In the genomic region with DNA sequence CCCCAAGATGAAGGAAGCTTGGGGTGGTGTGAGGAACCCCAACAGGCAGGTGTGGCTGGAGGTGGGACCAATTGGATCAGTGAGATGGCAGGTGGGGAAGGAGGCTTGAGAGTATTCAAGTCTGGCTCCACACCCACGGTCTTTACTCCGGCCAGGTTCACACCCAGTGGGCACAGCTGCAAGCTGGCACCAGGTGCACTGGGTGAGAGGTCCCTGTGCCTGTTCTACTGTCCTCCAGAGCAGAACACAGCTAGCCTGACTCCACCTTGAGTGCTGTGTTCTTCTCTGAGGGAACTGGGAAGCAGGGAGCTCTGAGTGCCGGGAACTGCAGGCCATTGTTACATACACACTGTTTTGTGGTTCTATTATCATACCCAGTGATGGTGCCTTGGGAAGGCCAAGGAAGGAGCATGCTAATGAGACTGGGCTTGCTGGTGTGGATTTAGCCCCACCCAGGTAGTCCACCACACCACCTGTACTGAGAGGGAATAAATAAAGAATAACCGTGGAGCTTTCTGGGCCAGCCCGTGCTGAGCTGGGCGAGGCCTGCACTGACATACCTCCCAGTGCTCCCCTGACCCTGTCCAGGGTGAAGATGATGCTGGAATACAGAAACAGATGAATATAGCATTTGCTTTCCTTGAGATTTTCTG, we compare ENCODE assay signal across 19 cellular contexts.
DNase-seq lines count a peak whose midpoint lies in the region; ATAC-seq and TF ChIP-seq lines count a peak whose summit lies in the region.
"Had no signal": no experiment of that assay in that cellular context is flagged by ENCODE, and none has a peak within 500 bp of the region (broad histone marks: within the 10 kb centered on the region; RNA-seq: fewer than 3 reads in every experiment).

No MANE protein-coding gene starts in this region.

- no peaks in the 10 kb centered on the region for H3K27me3 ChIP-seq in esophagus muscularis mucosa
- no peaks in the 10 kb centered on the region for H3K27me3 ChIP-seq in transverse colon
- H3K27me3 ChIP-seq: BLaER1 had no signal

- H3K36me3 ChIP-seq in esophagus muscularis mucosa, result no peaks in the 10 kb centered on the region
- no peaks in the 10 kb centered on the region for H3K36me3 ChIP-seq in mucosa of descending colon (ENCODE audit: low read depth)
- H3K36me3 ChIP-seq in transverse colon, result no peaks in the 10 kb centered on the region
- H3K36me3 ChIP-seq: BLaER1 had no signal

- intact Hi-C loops in esophagus muscularis mucosa (cut with DNase I) (no loop called here), mucosa of descending colon (cut with DNase I, micrococcal nuclease) (no loop called here), transverse colon (cut with DNase I; ENCODE audit: low total_unique reads) (no loop called here)

- H3K4me3 ChIP-seq in esophagus muscularis mucosa, result no peak overlapping the region
- H3K4me3 ChIP-seq in mucosa of descending colon, result no peak overlapping the region
- H3K4me3 ChIP-seq in transverse colon, result no peak overlapping the region
- H3K4me3 ChIP-seq: BLaER1, GM23248 had no signal

- TF ChIP-seq POLR2A in esophagus muscularis mucosa (IDR thresholded peaks at IDR 0.05; ENCODE audit: low read depth) (no peak), transverse colon (IDR thresholded peaks at IDR 0.05) (no peak)

- H3K4me1 ChIP-seq in esophagus muscularis mucosa, result no peaks in the 10 kb centered on the region
- peaks cover 5% of the 10 kb centered on the region for H3K4me1 ChIP-seq in mucosa of descending colon (ENCODE audit: low read depth)
- peaks cover 0 to 9% (median 4%) of the 10 kb centered on the region in 4 donors for H3K4me1 ChIP-seq in transverse colon
- H3K4me1 ChIP-seq: Caco-2 had no signal

- peak; percentile 70 for ATAC-seq in mucosa of descending colon
- no peak for ATAC-seq in HG03159 (IDR thresholded peaks at IDR 0.05; ENCODE audit: unreplicated experiment)
- no peak for ATAC-seq in GM21423 (IDR thresholded peaks at IDR 0.05; ENCODE audit: unreplicated experiment)
- ATAC-seq: CD8-positive, alpha-beta T cell had no signal

- H3K27ac ChIP-seq in esophagus muscularis mucosa (replicated peaks in 1 of 4) (no peak overlapping the region), transverse colon (peak overlapping the region in 1 of 4 donors; percentile 14)
- H3K27ac ChIP-seq: 22Rv1, BLaER1, C4-2B, GM23248 had no signal

- H3K9me3 ChIP-seq in esophagus muscularis mucosa, result no peaks in the 10 kb centered on the region
- no peaks in the 10 kb centered on the region for H3K9me3 ChIP-seq in mucosa of descending colon
- H3K9me3 ChIP-seq in transverse colon, result no peaks in the 10 kb centered on the region
- H3K9me3 ChIP-seq: Caco-2 had no signal

- 93% methylated on average over 6 of the region's 6 CpGs for WGBS in esophagus muscularis mucosa
- 60 to 71% methylated on average over 1 to 6 of the region's 6 CpGs for WGBS in transverse colon (ENCODE audit: low coverage in 1 of 2), 2 donors

- in situ Hi-C loops in transverse colon (cut with MboI; ENCODE audit: low pct_ligation_motif_present in 1 of 4, low pct_unique_long_range_greater_than_20kb in 1 of 4, low sequenced_read_pairs in 3 of 4), result no loop called here

- TF ChIP-seq CTCF in esophagus muscularis mucosa (IDR thresholded peaks at IDR 0.05), result no peak
- TF ChIP-seq CTCF in mucosa of descending colon (IDR thresholded peaks at IDR 0.05), result no peak
- TF ChIP-seq CTCF in transverse colon (IDR thresholded peaks at IDR 0.05), result no peak

- peak; percentile 43 to 46 for DNase-seq in NCI-H524 (lab: John Stamatoyannopoulos, UW)
- DNase-seq in NCI-H524 treated with DMSO at 0.1 percent for 48 hours (lab: John Stamatoyannopoulos, UW), result no peak
- DNase-seq in esophagus muscularis mucosa (ENCODE audit: extremely low spot score), result peak; percentile 89
- peak in 2 of 3 donors; percentile 57 to 61 for DNase-seq in mucosa of descending colon
- peak; percentile 48 for DNase-seq in transverse colon
- no peak for DNase-seq in midbrain (lab: John Stamatoyannopoulos, UW)
- DNase-seq: Caco-2; CD4-positive, CD25-positive, alpha-beta regulatory T cell; CD8-positive, alpha-beta T cell; DMS153; DND-41; GM23248; H7; HCEC 1CT had no signal

- TF ChIP-seq EP300 in esophagus muscularis mucosa (IDR thresholded peaks at IDR 0.05), result no peak
- TF ChIP-seq EP300 in transverse colon (IDR thresholded peaks at IDR 0.05; ENCODE audit: low read depth), result no peak

Comparison
In these comparisons a context has a peak if more than half of its experiments do, and no peak if none do; other contexts are left out.
1. DNase-seq: peak in NCI-H524 (2 of 2), esophagus muscularis mucosa (single experiment), mucosa of descending colon (2 of 3) and transverse colon (single experiment); none in NCI-H524 treated with DMSO at 0.1 percent for 48 hours (single experiment) and midbrain (single experiment).